Comparison of ENCODE assay signal across 8 cellular contexts in the genomic region with DNA sequence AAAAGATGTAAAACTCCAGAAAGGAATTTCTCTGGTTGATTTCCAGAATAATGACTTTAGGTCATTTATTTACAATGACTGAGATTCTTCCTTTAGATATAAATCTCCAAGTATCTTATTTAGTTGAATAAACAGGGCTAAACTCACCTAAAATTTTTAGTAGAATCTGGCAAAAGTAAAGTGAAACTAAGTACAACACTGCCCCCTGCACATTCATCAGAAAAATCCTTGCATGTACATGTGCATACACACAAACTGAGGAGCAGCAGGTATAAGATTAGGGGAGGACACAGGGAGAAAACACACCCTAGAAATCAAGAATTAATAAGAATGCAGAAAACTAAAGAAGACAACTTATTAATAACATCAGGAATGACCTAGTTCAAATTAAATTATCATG.
A peak's percentile ranks its signal among the peaks of the same experiment; 100 is the strongest.
DNase-seq lines count a peak whose midpoint lies in the region; FAIRE-seq and TF ChIP-seq lines count a peak whose summit lies in the region.
"Not testable (repeated sequence)": the region's sequence is repeated elsewhere in the genome, so short reads cannot be mapped to it uniquely, and the experiment has no call there.

No MANE protein-coding gene starts in this region.

- H3K4me2 ChIP-seq in SK-N-SH = not testable (repeated sequence)

- not testable (repeated sequence) for H3K4me3 ChIP-seq in AG10803 (ENCODE audit: low read length); NB4 (ENCODE audit: low read depth, low read length); SK-N-SH (ENCODE audit: low read depth in 2 of 2, low read length in 1 of 2); cardiac fibroblast (replicated peaks in 1 of 2; ENCODE audit: low read depth in 2 of 2, low read length in 2 of 2); fibroblast of the aortic adventitia (ENCODE audit: low read depth, low read length); liver (ENCODE audit: low read depth in 1 of 3, low read length in 3 of 3)

- H3K4me1 ChIP-seq in SK-N-SH (ENCODE audit: control insufficient read depth in 1 of 2, insufficient read depth in 2 of 2, low read depth in 1 of 2, low read length in 1 of 2); liver (ENCODE audit: control insufficient read depth in 4 of 4, insufficient read depth in 4 of 4, low read length in 3 of 4): not testable (repeated sequence)

- peaks cover 46 to 75% of the 10 kb centered on the region in 2 experiments for H3K36me3 ChIP-seq in SK-N-SH (replicated peaks in 1 of 2; ENCODE audit: control insufficient read depth in 1 of 2, insufficient read depth in 2 of 2, low read length in 1 of 2)
- H3K36me3 ChIP-seq in liver (ENCODE audit: control insufficient read depth in 4 of 4, insufficient read depth in 3 of 4, low read depth in 1 of 4, low read length in 3 of 4) = not testable (repeated sequence)

- FAIRE-seq in GM18507 (lab: Jason Lieb, UNC) = peak; percentile 15

- not testable (repeated sequence) for H3K9ac ChIP-seq in SK-N-SH; liver (ENCODE audit: low read depth in 1 of 2, low read length in 2 of 2)

- peak; percentile 54 for TF ChIP-seq RAD21 in SK-N-SH (IDR thresholded peaks at IDR 0.05; ENCODE audit: low read length)
- TF ChIP-seq RAD21 in liver (IDR thresholded peaks at IDR 0.05) = peak; percentile 50 to 66

- H3K79me2 ChIP-seq in SK-N-SH (ENCODE audit: insufficient read depth) = not testable (repeated sequence)

- not testable (repeated sequence) for H3K9me3 ChIP-seq in SK-N-SH; liver (ENCODE audit: control insufficient read depth in 4 of 4, low read length in 3 of 4)

- not testable (repeated sequence) for H3K9me2 ChIP-seq in SK-N-SH

- H3K27ac ChIP-seq in SK-N-SH (ENCODE audit: low read depth in 2 of 2, low read length in 1 of 2); liver (ENCODE audit: low read depth in 1 of 2, low read length in 2 of 2): not testable (repeated sequence)

- DNase-seq in AG10803 (ENCODE audit: low read depth) (peak; percentile 35), NB4 (ENCODE audit: low read depth) (peak; percentile 22), cardiac fibroblast (ENCODE audit: low read depth in 2 of 2) (peak; percentile 38 to 39), fibroblast of the aortic adventitia (ENCODE audit: low read depth) (peak; percentile 32), superior temporal gyrus (ENCODE audit: extremely low spot score) (peak; percentile 41)
- DNase-seq in GM18507 (ENCODE audit: extremely low spot score, insufficient read length, low read depth); SK-N-SH: not testable (repeated sequence)

- not testable (repeated sequence) for TF ChIP-seq EP300 in SK-N-SH (IDR thresholded peaks at IDR 0.05; ENCODE audit: borderline replicate concordance in 1 of 2, low read depth in 1 of 2, low read length in 1 of 2)

- TF ChIP-seq CTCF in AG10803 (conservative IDR thresholded peaks at IDR 0.05; ENCODE audit: low read length) = peak; percentile 35
- not testable (repeated sequence) for TF ChIP-seq CTCF in NB4 (IDR thresholded peaks at IDR 0.05; ENCODE audit: low read depth, low read length); cardiac fibroblast (IDR thresholded peaks at IDR 0.05; ENCODE audit: low read depth, low read length)
- TF ChIP-seq CTCF in SK-N-SH (IDR thresholded peaks at IDR 0.05) = peak; percentile 54
- peak; percentile 24 for TF ChIP-seq CTCF in fibroblast of the aortic adventitia (IDR thresholded peaks at IDR 0.05; ENCODE audit: insufficient read depth, low read length)
- peak; percentile 16 for TF ChIP-seq CTCF in liver (IDR thresholded peaks at IDR 0.05; ENCODE audit: low read depth, low read length, missing input control)

- POLR2A ChIA-PET in SK-N-SH (lab: Yijun Ruan, JAX) = not testable (repeated sequence)

- not testable (repeated sequence) for H2AFZ ChIP-seq in SK-N-SH (ENCODE audit: low read depth)

- H3F3A ChIP-seq in SK-N-SH (replicated peaks; ENCODE audit: insufficient read depth) = not testable (repeated sequence)

- H4K20me1 ChIP-seq in SK-N-SH (ENCODE audit: insufficient read depth) = not testable (repeated sequence)

- CTCF ChIA-PET in SK-N-SH (lab: Yijun Ruan, JAX) = interaction anchor here (0.7 kb wide), 1 partner anchor 533 kb away, joined by 5 read pairs; no protein-coding TSS in a partner anchor

- not testable (repeated sequence) for TF ChIP-seq POLR2A in NB4 (IDR thresholded peaks at IDR 0.05; ENCODE audit: extremely low read depth, insufficient read length)

- not testable (repeated sequence) for H3K27me3 ChIP-seq in SK-N-SH (ENCODE audit: insufficient read depth); liver (ENCODE audit: control insufficient read depth in 4 of 4, insufficient read depth in 4 of 4, low read length in 3 of 4)

TF ChIP-seq in SK-N-SH, 30 proteins besides CTCF, POLR2A, EP300 and RAD21:
- peak; percentile 8; the same call in 1 of the 2 replicates for TF ChIP-seq SMC3 (IDR thresholded peaks at IDR 0.05; ENCODE audit: low read depth, low read length)
TF ChIP-seq in SK-N-SH: peak in this region for 1; not testable (repeated sequence) for 29.
